8 cellular contexts compared by ENCODE assay signal in the genomic region with DNA sequence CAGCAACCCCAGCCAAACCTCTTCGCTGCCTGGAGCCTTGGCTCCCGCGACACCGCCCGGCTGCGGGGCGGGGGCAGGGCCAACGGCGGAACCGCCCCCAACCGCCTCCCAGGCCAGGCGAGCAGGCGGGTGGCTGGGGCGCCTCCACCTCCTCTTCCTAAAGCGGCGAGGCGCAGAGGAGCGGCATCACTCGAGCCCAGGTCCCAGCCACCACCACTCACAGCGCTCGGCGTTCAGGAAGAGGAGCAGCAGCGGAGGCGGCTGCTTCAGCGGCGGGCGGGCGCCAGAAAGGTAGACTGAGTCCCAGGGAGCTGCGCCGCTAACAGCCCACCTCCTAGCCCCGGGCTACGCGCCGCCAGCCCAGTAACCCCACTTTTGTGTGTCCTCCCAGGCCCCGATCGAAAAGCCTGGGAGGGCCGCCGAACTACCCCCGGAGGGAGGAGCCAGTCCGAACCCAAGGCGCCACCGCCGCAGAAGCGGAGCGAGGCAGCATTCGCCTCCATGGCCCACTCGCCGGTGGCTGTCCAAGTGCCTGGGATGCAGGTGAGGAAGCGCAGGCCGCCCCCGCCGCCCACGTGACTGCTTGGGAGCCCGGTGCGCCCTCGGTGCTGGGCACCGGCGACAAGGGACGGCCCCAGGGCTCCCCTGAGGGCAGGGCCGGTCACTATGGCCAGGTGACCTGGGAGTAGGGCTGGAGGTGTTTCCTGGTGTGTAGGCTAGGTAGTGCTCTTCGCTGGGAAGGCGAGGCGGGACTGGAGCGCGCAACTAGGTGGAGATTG. TPM values are rescaled to one million over a fixed set of nuclear protein-coding genes. Genes with fewer than 3 reads are reported as not detected.
DNase-seq lines count a peak whose midpoint lies in the region; ATAC-seq, FAIRE-seq and TF ChIP-seq lines count a peak whose summit lies in the region.

A gene (plus strand): TSS at position 186 of the 779 bp plus-strand sequence. CDS start 316 bp downstream, at position 502.

- intact Hi-C loops in pancreas (cut with DNase I) (no loop called here), transverse colon (cut with DNase I; ENCODE audit: low total_unique reads) (no loop called here)

- peak within 1 kb of the TSS; percentile 75 for H3K27ac ChIP-seq in SJCRH30
- peak within 1 kb of the TSS; percentile 24 to 66 (median 48) for H3K27ac ChIP-seq in pancreas
- peak within 1 kb of the TSS; percentile 85 to 91 (median 90) for H3K27ac ChIP-seq in transverse colon

- TF ChIP-seq CTCF in pancreas (IDR thresholded peaks at IDR 0.05) (no peak), transverse colon (IDR thresholded peaks at IDR 0.05) (peak in 1 of 5 experiments; percentile 19)

- TF ChIP-seq EP300 in Ishikawa (IDR thresholded peaks at IDR 0.05; ENCODE audit: borderline replicate concordance), result no peak
- TF ChIP-seq EP300 in transverse colon (IDR thresholded peaks at IDR 0.05; ENCODE audit: low read depth), result no peak

- H3K27me3 ChIP-seq in SJCRH30 (no peaks in the 10 kb centered on the region), pancreas (peaks cover 0 to 8% (median 0%) of the 10 kb centered on the region in 4 donors), transverse colon (no peaks in the 10 kb centered on the region)

- H3K9me3 ChIP-seq in SJCRH30 (replicated peaks) (no peaks in the 10 kb centered on the region), pancreas (no peaks in the 10 kb centered on the region), transverse colon (no peaks in the 10 kb centered on the region)

- H3K4me1 ChIP-seq in SJCRH30 (no peaks in the 10 kb centered on the region), pancreas (no peaks in the 10 kb centered on the region), transverse colon (peaks cover 0 to 10% (median 0%) of the 10 kb centered on the region in 4 donors)

- H3K36me3 ChIP-seq in SJCRH30 (no peaks in the 10 kb centered on the region), pancreas (no peaks in the 10 kb centered on the region), transverse colon (no peaks in the 10 kb centered on the region)

- in situ Hi-C loops in transverse colon (cut with MboI; ENCODE audit: low pct_ligation_motif_present in 1 of 4, low pct_unique_long_range_greater_than_20kb in 1 of 4, low sequenced_read_pairs in 3 of 4), result no loop called here

- peak; percentile 72 for ATAC-seq in GM21619 (IDR thresholded peaks at IDR 0.05; ENCODE audit: unreplicated experiment)
- ATAC-seq in pancreas, result peak; percentile 95 to 97 (median 96)

- DNase-seq in EL, result peak; percentile 32
- DNase-seq in SJCRH30, result peak; percentile 78 to 82
- peak; percentile 20 to 70 (median 31) for DNase-seq in activated naive CD4-positive, alpha-beta T cell (lab: John Stamatoyannopoulos, UW)
- DNase-seq in globus pallidus (ENCODE audit: low spot score), result peak; percentile 15
- peak; percentile 55 to 85 (median 72) for DNase-seq in pancreas
- peak; percentile 84 for DNase-seq in transverse colon

- TF ChIP-seq RAD21 in Ishikawa (IDR thresholded peaks at IDR 0.05; ENCODE audit: low read depth), result no peak

- FAIRE-seq in pancreas (lab: Jason Lieb, UNC), result no peak

- peak within 1 kb of the TSS; percentile 75 for H3K4me3 ChIP-seq in SJCRH30
- H3K4me3 ChIP-seq in pancreas, result peak within 1 kb of the TSS; percentile 27 to 64 (median 40)
- H3K4me3 ChIP-seq in transverse colon, result peak within 1 kb of the TSS; percentile 57 to 67 (median 61)

- TF ChIP-seq POLR2A in transverse colon (IDR thresholded peaks at IDR 0.05), result peak; percentile 81

- 1 to 25% methylated on average over 62 to 65 of the region's 65 CpGs for WGBS in pancreas, 2 donors
- WGBS in transverse colon (ENCODE audit: low coverage in 1 of 2), 2 donors, result 35% methylated on average over 53 of the region's 65 CpGs; no CpG with 5 or more reads in 1 of the 2 donors

TF ChIP-seq in Ishikawa, 13 proteins besides CTCF, POLR2A, EP300 and RAD21:
- TF ChIP-seq TEAD4 (IDR thresholded peaks at IDR 0.05) (no peak), YY1 (IDR thresholded peaks at IDR 0.05; ENCODE audit: low read depth) (no peak), TAF1 (IDR thresholded peaks at IDR 0.05; ENCODE audit: low read depth) (peak; percentile 51; the same call in 1 of the 2 replicates), FOXM1 (IDR thresholded peaks at IDR 0.05; ENCODE audit: borderline replicate concordance, low read depth) (no peak), TCF12 (IDR thresholded peaks at IDR 0.05; ENCODE audit: low read depth) (no peak), EGR1 (IDR thresholded peaks at IDR 0.05) (peak; percentile 45; the same call in 1 of the 2 replicates), NFIC (IDR thresholded peaks at IDR 0.05) (no peak)
- TF ChIP-seq, protein P1, sequence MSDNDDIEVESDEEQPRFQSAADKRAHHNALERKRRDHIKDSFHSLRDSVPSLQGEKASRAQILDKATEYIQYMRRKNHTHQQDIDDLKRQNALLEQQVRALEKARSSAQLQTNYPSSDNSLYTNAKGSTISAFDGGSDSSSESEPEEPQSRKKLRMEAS (IDR thresholded peaks at IDR 0.05), result peak; percentile 14; the same call in 1 of the 2 replicates
- TF ChIP-seq, protein P2, sequence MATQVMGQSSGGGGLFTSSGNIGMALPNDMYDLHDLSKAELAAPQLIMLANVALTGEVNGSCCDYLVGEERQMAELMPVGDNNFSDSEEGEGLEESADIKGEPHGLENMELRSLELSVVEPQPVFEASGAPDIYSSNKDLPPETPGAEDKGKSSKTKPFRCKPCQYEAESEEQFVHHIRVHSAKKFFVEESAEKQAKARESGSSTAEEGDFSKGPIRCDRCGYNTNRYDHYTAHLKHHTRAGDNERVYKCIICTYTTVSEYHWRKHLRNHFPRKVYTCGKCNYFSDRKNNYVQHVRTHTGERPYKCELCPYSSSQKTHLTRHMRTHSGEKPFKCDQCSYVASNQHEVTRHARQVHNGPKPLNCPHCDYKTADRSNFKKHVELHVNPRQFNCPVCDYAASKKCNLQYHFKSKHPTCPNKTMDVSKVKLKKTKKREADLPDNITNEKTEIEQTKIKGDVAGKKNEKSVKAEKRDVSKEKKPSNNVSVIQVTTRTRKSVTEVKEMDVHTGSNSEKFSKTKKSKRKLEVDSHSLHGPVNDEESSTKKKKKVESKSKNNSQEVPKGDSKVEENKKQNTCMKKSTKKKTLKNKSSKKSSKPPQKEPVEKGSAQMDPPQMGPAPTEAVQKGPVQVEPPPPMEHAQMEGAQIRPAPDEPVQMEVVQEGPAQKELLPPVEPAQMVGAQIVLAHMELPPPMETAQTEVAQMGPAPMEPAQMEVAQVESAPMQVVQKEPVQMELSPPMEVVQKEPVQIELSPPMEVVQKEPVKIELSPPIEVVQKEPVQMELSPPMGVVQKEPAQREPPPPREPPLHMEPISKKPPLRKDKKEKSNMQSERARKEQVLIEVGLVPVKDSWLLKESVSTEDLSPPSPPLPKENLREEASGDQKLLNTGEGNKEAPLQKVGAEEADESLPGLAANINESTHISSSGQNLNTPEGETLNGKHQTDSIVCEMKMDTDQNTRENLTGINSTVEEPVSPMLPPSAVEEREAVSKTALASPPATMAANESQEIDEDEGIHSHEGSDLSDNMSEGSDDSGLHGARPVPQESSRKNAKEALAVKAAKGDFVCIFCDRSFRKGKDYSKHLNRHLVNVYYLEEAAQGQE (IDR thresholded peaks at IDR 0.05; ENCODE audit: low read depth), result no peak
- TF ChIP-seq, protein P3, sequence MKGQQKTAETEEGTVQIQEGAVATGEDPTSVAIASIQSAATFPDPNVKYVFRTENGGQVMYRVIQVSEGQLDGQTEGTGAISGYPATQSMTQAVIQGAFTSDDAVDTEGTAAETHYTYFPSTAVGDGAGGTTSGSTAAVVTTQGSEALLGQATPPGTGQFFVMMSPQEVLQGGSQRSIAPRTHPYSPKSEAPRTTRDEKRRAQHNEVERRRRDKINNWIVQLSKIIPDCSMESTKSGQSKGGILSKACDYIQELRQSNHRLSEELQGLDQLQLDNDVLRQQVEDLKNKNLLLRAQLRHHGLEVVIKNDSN (IDR thresholded peaks at IDR 0.05), result peak; percentile 88
TF ChIP-seq in Ishikawa: peak in this region for 4.

RNA-seq across cellular contexts. Expression of the gene that starts here (rescaled TPM):
- 78.0 and 83.3 TPM in 2 replicates for total RNA-seq in SJCRH30 (2014; rRNA removed; shearing (Covaris generic))
- total RNA-seq in pancreas (1 to 10 TPM; 2.0 to 4.5 (median 2.7) TPM), transverse colon (10 to 100 TPM in 3 of 4 donors, 1 to 10 TPM in 1; 7.1 to 21.9 (median 18.6) TPM)
- polyA plus RNA-seq in pancreas, result 1 to 10 TPM; 1.6 to 2.7 TPM

Comparison
In these comparisons a context has a peak if more than half of its experiments do, and no peak if none do; other contexts are left out.
1. Peak in every context shown above with its lines: DNase-seq, ATAC-seq, H3K4me3 ChIP-seq and H3K27ac ChIP-seq.
2. DNase-seq: peak in every context shown above with its lines; median percentile 84 in transverse colon; 80 in SJCRH30; 72 in pancreas; 32 in EL; 31 in activated naive CD4-positive, alpha-beta T cell; 15 in globus pallidus.